9 cellular contexts compared by ENCODE assay signal in the genomic region with DNA sequence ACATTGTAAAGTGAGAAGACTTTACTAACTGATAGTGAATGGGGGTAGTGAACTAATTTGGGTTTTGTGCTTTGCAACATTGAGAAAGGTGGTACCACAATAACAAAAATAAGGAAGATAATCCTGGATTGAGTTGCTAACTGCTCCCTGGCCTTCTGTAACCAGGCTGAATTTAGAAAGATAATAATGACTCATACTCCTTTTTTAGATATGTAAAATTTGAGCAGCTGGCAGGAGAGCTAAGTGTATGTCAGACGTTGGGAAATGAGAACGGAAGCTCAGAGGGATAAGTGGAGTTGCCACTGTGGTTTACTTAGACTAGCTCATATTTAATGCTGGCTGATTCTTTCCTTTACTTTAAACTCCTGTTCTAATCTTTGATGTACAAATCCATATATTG. TPM values are rescaled to one million over a fixed set of nuclear protein-coding genes. Genes with fewer than 3 reads are reported as not detected.
DNase-seq lines count a peak whose midpoint lies in the region; ATAC-seq, FAIRE-seq and TF ChIP-seq lines count a peak whose summit lies in the region.
"Had no signal": no experiment of that assay in that cellular context is flagged by ENCODE, and none has a peak within 500 bp of the region (broad histone marks: within the 10 kb centered on the region; RNA-seq: fewer than 3 reads in every experiment).

No MANE protein-coding gene starts in this region.

- intact Hi-C loops in heart right ventricle (cut with DNase I), result no loop called here

- peaks cover 0 to 27% (median 18%) of the 10 kb centered on the region in 9 donors for H3K4me1 ChIP-seq in heart right ventricle
- H3K4me1 ChIP-seq in upper lobe of left lung, result peaks cover 3 to 10% (median 6%) of the 10 kb centered on the region in 4 donors

- peaks cover 0 to 10% (median 0%) of the 10 kb centered on the region in 11 donors for H3K9me3 ChIP-seq in heart right ventricle
- H3K9me3 ChIP-seq in upper lobe of left lung, result no peaks in the 10 kb centered on the region

- TF ChIP-seq EP300 in upper lobe of left lung (IDR thresholded peaks at IDR 0.05), result peak in 1 of 4 donors; percentile 14

- ATAC-seq in SK-N-SH treated with all-trans-retinoic acid at 6 μM for 48 hours (peak; percentile 99), heart right ventricle (peak; percentile 90 to 98 (median 96)), upper lobe of left lung (ENCODE audit: low FRiP score in 2 of 2) (peak; percentile 34 to 75)

- peak overlapping the region in 9 of 10 donors; percentile 52 to 85 (median 77) for H3K27ac ChIP-seq in heart right ventricle
- H3K27ac ChIP-seq in upper lobe of left lung, result peak overlapping the region in 2 of 4 donors; percentile 58 to 64

- no peak overlapping the region for H3K4me3 ChIP-seq in heart right ventricle
- H3K4me3 ChIP-seq in upper lobe of left lung, result no peak overlapping the region

- no peak for FAIRE-seq in GM19239 (lab: Jason Lieb, UNC)

- DNase-seq in NCI-H2196 (lab: John Stamatoyannopoulos, UW; ENCODE audit: unreplicated experiment), result peak; percentile 12
- no peak for DNase-seq in NCI-H2196 treated with DMSO at 0.1 percent for 48 hours (lab: John Stamatoyannopoulos, UW; ENCODE audit: unreplicated experiment)
- DNase-seq in heart right ventricle, result peak in 1 of 2 donors; percentile 41
- DNase-seq in upper lobe of left lung, result peak in 1 of 2 donors; percentile 61
- no peak for DNase-seq in GM19239 (ENCODE audit: insufficient read length, low spot score)
- no peak for DNase-seq in DMS153 (lab: John Stamatoyannopoulos, UW)
- no peak for DNase-seq in stimulated activated CD4-positive, alpha-beta T cell treated with anti-CD3 and anti-CD28 coated beads, Interleukin-4, amount 100 ng/mL, for 24 hours
- DNase-seq: foreskin melanocyte had no signal

- TF ChIP-seq POLR2A in upper lobe of left lung (IDR thresholded peaks at IDR 0.05), result no peak

- H3K27me3 ChIP-seq in heart right ventricle, result no peaks in the 10 kb centered on the region
- no peaks in the 10 kb centered on the region for H3K27me3 ChIP-seq in upper lobe of left lung

- no peak for TF ChIP-seq CTCF in heart right ventricle (IDR thresholded peaks at IDR 0.05)
- TF ChIP-seq CTCF in upper lobe of left lung (IDR thresholded peaks at IDR 0.05), result no peak

- H3K36me3 ChIP-seq in heart right ventricle (peaks cover 0 to 35% (median 5%) of the 10 kb centered on the region in 9 donors), upper lobe of left lung (peaks cover 0 to 21% (median 0%) of the 10 kb centered on the region in 4 donors)

- 7 to 12% methylated on average over 2 of the region's 2 CpGs for WGBS in heart right ventricle, 2 donors
- 22 to 34% methylated on average over 2 of the region's 2 CpGs for WGBS in upper lobe of left lung, 2 donors

TF ChIP-seq in SK-N-SH treated with all-trans-retinoic acid at 6 μM for 48 hours, 23 proteins besides CTCF, POLR2A, EP300 and RAD21:
- peak; percentile 28; the same call in 1 of the 2 replicates for TF ChIP-seq ISL1 (CRISPR knock-in tag; IDR thresholded peaks at IDR 0.05)
- no peak for TF ChIP-seq GLIS3 (CRISPR knock-in tag; IDR thresholded peaks at IDR 0.05)
- TF ChIP-seq, protein P1, sequence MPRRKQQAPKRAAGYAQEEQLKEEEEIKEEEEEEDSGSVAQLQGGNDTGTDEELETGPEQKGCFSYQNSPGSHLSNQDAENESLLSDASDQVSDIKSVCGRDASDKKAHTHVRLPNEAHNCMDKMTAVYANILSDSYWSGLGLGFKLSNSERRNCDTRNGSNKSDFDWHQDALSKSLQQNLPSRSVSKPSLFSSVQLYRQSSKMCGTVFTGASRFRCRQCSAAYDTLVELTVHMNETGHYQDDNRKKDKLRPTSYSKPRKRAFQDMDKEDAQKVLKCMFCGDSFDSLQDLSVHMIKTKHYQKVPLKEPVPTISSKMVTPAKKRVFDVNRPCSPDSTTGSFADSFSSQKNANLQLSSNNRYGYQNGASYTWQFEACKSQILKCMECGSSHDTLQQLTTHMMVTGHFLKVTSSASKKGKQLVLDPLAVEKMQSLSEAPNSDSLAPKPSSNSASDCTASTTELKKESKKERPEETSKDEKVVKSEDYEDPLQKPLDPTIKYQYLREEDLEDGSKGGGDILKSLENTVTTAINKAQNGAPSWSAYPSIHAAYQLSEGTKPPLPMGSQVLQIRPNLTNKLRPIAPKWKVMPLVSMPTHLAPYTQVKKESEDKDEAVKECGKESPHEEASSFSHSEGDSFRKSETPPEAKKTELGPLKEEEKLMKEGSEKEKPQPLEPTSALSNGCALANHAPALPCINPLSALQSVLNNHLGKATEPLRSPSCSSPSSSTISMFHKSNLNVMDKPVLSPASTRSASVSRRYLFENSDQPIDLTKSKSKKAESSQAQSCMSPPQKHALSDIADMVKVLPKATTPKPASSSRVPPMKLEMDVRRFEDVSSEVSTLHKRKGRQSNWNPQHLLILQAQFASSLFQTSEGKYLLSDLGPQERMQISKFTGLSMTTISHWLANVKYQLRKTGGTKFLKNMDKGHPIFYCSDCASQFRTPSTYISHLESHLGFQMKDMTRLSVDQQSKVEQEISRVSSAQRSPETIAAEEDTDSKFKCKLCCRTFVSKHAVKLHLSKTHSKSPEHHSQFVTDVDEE (CRISPR knock-in tag; IDR thresholded peaks at IDR 0.05), result no peak
- no peak for TF ChIP-seq ZFP3 (CRISPR knock-in tag; IDR thresholded peaks at IDR 0.05)
- TF ChIP-seq ESRRG (CRISPR knock-in tag; IDR thresholded peaks at IDR 0.05), result no peak
- no peak for TF ChIP-seq RARB (CRISPR knock-in tag; IDR thresholded peaks at IDR 0.05)

RNA-seq across cellular contexts. Expression of gene TCAIM, which starts 17.1 kb away (rescaled TPM):
- 10 to 100 TPM; 22.8 to 43.9 (median 35.3) TPM for total RNA-seq in heart right ventricle
- 10 to 100 TPM; 13.5 to 15.2 TPM for polyA plus RNA-seq in heart right ventricle
- 10 to 100 TPM; 10.5 to 33.5 (median 19.6) TPM for total RNA-seq in upper lobe of left lung
